26 cellular contexts compared by ENCODE assay signal in genomic region chr20:36234771-36235320, GRCh38. TPM values are rescaled to one million over a fixed set of nuclear protein-coding genes. Genes with fewer than 3 reads are reported as not detected.
DNase-seq lines count a peak whose midpoint lies in the region; ATAC-seq, FAIRE-seq and TF ChIP-seq lines count a peak whose summit lies in the region.
"Had no signal": no experiment of that assay in that cellular context is flagged by ENCODE, and none has a peak within 500 bp of the region (broad histone marks: within the 10 kb centered on the region; RNA-seq: fewer than 3 reads in every experiment).

No MANE protein-coding gene starts in this region.

- peaks cover 27% of the 10 kb centered on the region for H3K4me1 ChIP-seq in CD8-positive, alpha-beta T cell (ENCODE audit: insufficient read depth, low read length)
- peaks cover 19% of the 10 kb centered on the region for H3K4me1 ChIP-seq in Loucy (ENCODE audit: insufficient read depth, low read length, poor library complexity, severe bottlenecking)
- no peaks in the 10 kb centered on the region for H3K4me1 ChIP-seq in GM12878 (ENCODE audit: control insufficient read depth, insufficient read depth, low read length)

- no peak for DNase-seq in CD8-positive, alpha-beta T cell
- DNase-seq in GM12878 (ENCODE audit: low read depth, low spot score) = no peak
- DNase-seq in neural crest cell (ENCODE audit: low read depth, low spot score) = no peak
- DNase-seq in activated CD8-positive, alpha-beta T cell treated with anti-CD3 and anti-CD28 coated beads, Interleukin-2, amount 10 ng/mL, durations not matched to agents 7 days and 5 days = no peak
- no peak for DNase-seq in HK-2 (ENCODE audit: unreplicated experiment)
- DNase-seq in effector CD4-positive, alpha-beta T cell = no peak
- DNase-seq: activated CD4-positive, alpha-beta T cell treated with anti-CD3 and anti-CD28 coated beads, Interleukin-2, amount 50 U/mL, for 1 hour; activated T-cell treated with anti-CD3 and anti-CD28 coated beads, Interleukin-2, amount 50 U/mL, for 72 hours; cortex of kidney; endodermal cell; KG1; NCI-H1436 treated with DMSO at 0.1 percent for 48 hours; PC-3; Right ventricle myocardium superior; spleen; stimulated activated CD4-positive, alpha-beta T cell treated with anti-CD3 and anti-CD28 coated beads, Interleukin-4, amount 100 ng/mL, for 1 hour; upper lobe of left lung had no signal

- H3K9me2 ChIP-seq in Loucy (replicated peaks; ENCODE audit: low read depth, low read length) = no peaks in the 10 kb centered on the region

- H2AFZ ChIP-seq in Loucy (ENCODE audit: low read length) = peak overlapping the region; percentile 32; the same call in 1 of the 2 replicates
- peak overlapping the region; percentile 33; the same call in 1 of the 2 replicates for H2AFZ ChIP-seq in GM12878 (ENCODE audit: control insufficient read depth, low read depth, low read length)

- ATAC-seq in CD8-positive, alpha-beta T cell = no peak
- ATAC-seq in GM12878 = no peak
- ATAC-seq in activated CD8-positive, alpha-beta T cell treated with anti-CD3 and anti-CD28 coated beads, Interleukin-2, amount 10 ng/mL, durations not matched to agents 7 days and 5 days = no peak
- ATAC-seq: activated T-cell treated with anti-CD3 and anti-CD28 coated beads, Interleukin-2, amount 50 U/mL, for 72 hours; PC-3 had no signal

- H3K9me3 Mint-ChIP-seq in CD8-positive, alpha-beta T cell = no peaks in the 10 kb centered on the region
- H3K9me3 Mint-ChIP-seq in neural crest cell = no peaks in the 10 kb centered on the region
- no peaks in the 10 kb centered on the region for H3K9me3 Mint-ChIP-seq in activated CD8-positive, alpha-beta T cell treated with anti-CD3 and anti-CD28 coated beads, Interleukin-2, amount 10 ng/mL, durations not matched to agents 7 days and 5 days (ENCODE audit: insufficient read depth)
- H3K9me3 Mint-ChIP-seq: activated naive CD4-positive, alpha-beta T cell treated with anti-CD3 and anti-CD28 coated beads, Interleukin-2, amount 50 U/mL, for 24 hours; activated T-cell treated with anti-CD3 and anti-CD28 coated beads, Interleukin-2, amount 50 U/mL, for 72 hours; endodermal cell; memory B cell; T-helper 2 cell treated with Interferon-gamma antibody and Interleukin-4, amounts not matched to agents 5 μg/mL and 100 μg/mL, for 36 hours had no signal

- no peak for TF ChIP-seq EP300 in GM12878 (IDR thresholded peaks at IDR 0.05; ENCODE audit: borderline replicate concordance in 1 of 2, control insufficient read depth in 1 of 2, low read depth in 2 of 2, low read length in 2 of 2)

- POLR2A ChIA-PET in CD8-positive, alpha-beta T cell (lab: Charles Lee) = no interaction called here
- POLR2A ChIA-PET in GM12878 (lab: Charles Lee) = interaction anchor here (0.5 kb wide), 1 partner anchor 376 kb away, joined by 6 read pairs; no protein-coding TSS in a partner anchor
- POLR2A ChIA-PET in activated CD8-positive, alpha-beta T cell treated with anti-CD3 and anti-CD28 coated beads, Interleukin-2, amount 10 ng/mL, durations not matched to agents 7 days and 5 days (lab: Charles Lee) = no interaction called here

- intact Hi-C loops in CD8-positive, alpha-beta T cell (cut with DNase I, micrococcal nuclease) = loop anchor here (5.0 to 10.0 kb wide), 5 partner anchors 170 to 1460 kb away; partner anchors contain the start of genes BLCAP (in 1 of the 2), CTNNBL1 (in 1 of the 2), ERGIC3 (in 1 of the 2) and NDRG3 (in 1 of the 2)
- intact Hi-C loops in GM12878 (cut with micrococcal nuclease; ENCODE audit: unreplicated experiment) = no loop called here

- no peaks in the 10 kb centered on the region for H3F3A ChIP-seq in Loucy (ENCODE audit: low read depth)

- H4K20me1 ChIP-seq in Loucy (ENCODE audit: insufficient read depth, low read length, poor library complexity, severe bottlenecking) (peaks cover 21% of the 10 kb centered on the region), GM12878 (ENCODE audit: control insufficient read depth, insufficient read depth) (no peaks in the 10 kb centered on the region)

- SMC1A ChIA-PET in GM12878 (lab: Charles Lee; ENCODE audit: uncharacterized antibody, unreplicated experiment) = interaction anchor here (1.3 kb wide), 1 partner anchor 15 kb away, joined by 3 read pairs; no protein-coding TSS in a partner anchor

- no peaks in the 10 kb centered on the region for H3K27me3 ChIP-seq in CD8-positive, alpha-beta T cell (ENCODE audit: insufficient read depth, low read length)
- no peaks in the 10 kb centered on the region for H3K27me3 ChIP-seq in Loucy (ENCODE audit: insufficient read depth, low read length, poor library complexity, severe bottlenecking)
- H3K27me3 ChIP-seq in GM12878 (replicated peaks in 1 of 2; ENCODE audit: control insufficient read depth in 2 of 2, insufficient read depth in 2 of 2, low read length in 1 of 2) = no peaks in the 10 kb centered on the region
- H3K27me3 ChIP-seq: ascending aorta, upper lobe of left lung had no signal

- H3K4me1 Mint-ChIP-seq in CD8-positive, alpha-beta T cell (ENCODE audit: low read depth) = peaks cover 36% of the 10 kb centered on the region
- peaks cover 27% of the 10 kb centered on the region for H3K4me1 Mint-ChIP-seq in neural crest cell
- peaks cover 34% of the 10 kb centered on the region for H3K4me1 Mint-ChIP-seq in activated CD8-positive, alpha-beta T cell treated with anti-CD3 and anti-CD28 coated beads, Interleukin-2, amount 10 ng/mL, durations not matched to agents 7 days and 5 days (ENCODE audit: low read depth)

- 82% methylated on average over 4 of the region's 4 CpGs for WGBS in GM12878 (ENCODE audit: insufficient coverage, insufficient replicate concordance, low lambda C conversion rate, missing lambda C conversion rate)

- TF ChIP-seq POLR2A in GM12878 (IDR thresholded peaks at IDR 0.05; ENCODE audit: low read depth, low read length) = no peak

- no peak overlapping the region for H3K27ac ChIP-seq in CD8-positive, alpha-beta T cell (ENCODE audit: low read depth, low read length)
- no peak overlapping the region for H3K27ac ChIP-seq in GM12878 (ENCODE audit: control insufficient read depth, insufficient read depth)
- H3K27ac ChIP-seq: ascending aorta, C4-2B, upper lobe of left lung had no signal

- H3K79me2 ChIP-seq in Loucy (ENCODE audit: insufficient read depth, low read length) (peaks cover 36% of the 10 kb centered on the region), GM12878 (ENCODE audit: control insufficient read depth, insufficient read depth, low read length) (peaks cover 33% of the 10 kb centered on the region)

- peaks cover 1% of the 10 kb centered on the region for H3K36me3 ChIP-seq in CD8-positive, alpha-beta T cell (ENCODE audit: insufficient read depth, low read length)
- H3K36me3 ChIP-seq in Loucy (ENCODE audit: insufficient read depth, low read length) (peaks cover 2% of the 10 kb centered on the region; the same call in 1 of the 2 replicates), GM12878 (ENCODE audit: control insufficient read depth in 2 of 2, insufficient read depth in 2 of 2, low read length in 1 of 2) (peaks cover 0 to 3% of the 10 kb centered on the region in 2 experiments; a peak in 3 of 4 replicates)

- in situ Hi-C loops in GM12878 (cut with MboI) = no loop called here

- no peak for FAIRE-seq in GM12878 (lab: Jason Lieb, UNC)
- FAIRE-seq: D721Med, frontal cortex, GM12891 had no signal

- H3K9ac ChIP-seq in Loucy (ENCODE audit: low read depth, low read length, poor library complexity, severe bottlenecking) (no peak overlapping the region), GM12878 (ENCODE audit: control insufficient read depth, insufficient read depth, low read length) (no peak overlapping the region)

- no TSS peak for BruUV-seq in GM12878 (replicated peaks; lab: Mats Ljungman, UMichigan)

- H3K4me2 ChIP-seq in Loucy (ENCODE audit: low read depth, low read length, poor library complexity, severe bottlenecking) = no peak overlapping the region
- H3K4me2 ChIP-seq in GM12878 (ENCODE audit: control insufficient read depth, insufficient read depth) = no peak overlapping the region

- CTCF ChIA-PET in CD8-positive, alpha-beta T cell (lab: Charles Lee) = interaction anchor here (0.9 kb wide), 1 partner anchor 32 kb away, joined by 3 read pairs; no protein-coding TSS in a partner anchor
- CTCF ChIA-PET in GM12878 (lab: Yijun Ruan, JAX) = interaction anchor here (0.9 kb wide), 1 partner anchor 205 kb away, joined by 3 read pairs; no protein-coding TSS in a partner anchor
- CTCF ChIA-PET in activated CD8-positive, alpha-beta T cell treated with anti-CD3 and anti-CD28 coated beads, Interleukin-2, amount 10 ng/mL, durations not matched to agents 7 days and 5 days (lab: Charles Lee) = interaction anchor here (1.2 to 2.3 kb wide), 3 partner anchors 8 to 204 kb away, joined by 4 to 8 read pairs (median 4); no protein-coding TSS in a partner anchor

- H3K4me3 ChIP-seq in CD8-positive, alpha-beta T cell (ENCODE audit: low read depth, low read length) = no peak overlapping the region
- no peak overlapping the region for H3K4me3 ChIP-seq in Loucy (ENCODE audit: low read length, poor library complexity, severe bottlenecking)
- H3K4me3 ChIP-seq in GM12878 = no peak overlapping the region

- no peak for TF ChIP-seq CTCF in CD8-positive, alpha-beta T cell (IDR thresholded peaks at IDR 0.05)
- TF ChIP-seq CTCF in Loucy (conservative IDR thresholded peaks at IDR 0.05; ENCODE audit: low read length) (no peak), GM12878 (IDR thresholded peaks at IDR 0.05 in 2 of 3, conservative IDR thresholded peaks at IDR 0.05 in 1 of 3; ENCODE audit: control insufficient read depth in 2 of 3, extremely low read depth in 1 of 3, insufficient read depth in 1 of 3, low read depth in 3 of 3, low read length in 3 of 3) (no peak), neural crest cell (conservative IDR thresholded peaks at IDR 0.05) (no peak)

- no peak overlapping the region for H3K27ac Mint-ChIP-seq in CD8-positive, alpha-beta T cell
- no peak overlapping the region for H3K27ac Mint-ChIP-seq in neural crest cell (ENCODE audit: unreplicated experiment)
- no peak overlapping the region for H3K27ac Mint-ChIP-seq in activated CD8-positive, alpha-beta T cell treated with anti-CD3 and anti-CD28 coated beads, Interleukin-2, amount 10 ng/mL, durations not matched to agents 7 days and 5 days
- H3K27ac Mint-ChIP-seq: activated naive CD4-positive, alpha-beta T cell treated with anti-CD3 and anti-CD28 coated beads, Interleukin-2, amount 50 U/mL, for 24 hours; activated T-cell treated with anti-CD3 and anti-CD28 coated beads, Interleukin-2, amount 50 U/mL, for 72 hours; endodermal cell; memory B cell; T-helper 2 cell treated with Interferon-gamma antibody and Interleukin-4, amounts not matched to agents 5 μg/mL and 100 μg/mL, for 36 hours had no signal

- peak overlapping the region; percentile 26 for H3K4me3 Mint-ChIP-seq in CD8-positive, alpha-beta T cell
- H3K4me3 Mint-ChIP-seq in neural crest cell = peak overlapping the region; percentile 68
- H3K4me3 Mint-ChIP-seq in activated CD8-positive, alpha-beta T cell treated with anti-CD3 and anti-CD28 coated beads, Interleukin-2, amount 10 ng/mL, durations not matched to agents 7 days and 5 days = no peak overlapping the region
- H3K4me3 Mint-ChIP-seq: activated naive CD4-positive, alpha-beta T cell treated with anti-CD3 and anti-CD28 coated beads, Interleukin-2, amount 50 U/mL, for 24 hours; activated T-cell treated with anti-CD3 and anti-CD28 coated beads, Interleukin-2, amount 50 U/mL, for 72 hours; memory B cell had no signal

- H3K36me3 Mint-ChIP-seq in CD8-positive, alpha-beta T cell = peaks cover 23% of the 10 kb centered on the region
- no peaks in the 10 kb centered on the region for H3K36me3 Mint-ChIP-seq in neural crest cell (ENCODE audit: low read depth)
- peaks cover 4% of the 10 kb centered on the region for H3K36me3 Mint-ChIP-seq in activated CD8-positive, alpha-beta T cell treated with anti-CD3 and anti-CD28 coated beads, Interleukin-2, amount 10 ng/mL, durations not matched to agents 7 days and 5 days (ENCODE audit: low read depth)

- TF ChIP-seq RAD21 in GM12878 (IDR thresholded peaks at IDR 0.05; ENCODE audit: insufficient read depth, low read depth, low read length) = no peak

- RAD21 ChIA-PET in GM12878 (lab: Charles Lee; ENCODE audit: unreplicated experiment) = interaction anchor here (0.7 kb wide), 1 partner anchor 242 kb away, joined by 3 read pairs; no protein-coding TSS in a partner anchor

- no peaks in the 10 kb centered on the region for H3K9me3 ChIP-seq in CD8-positive, alpha-beta T cell (ENCODE audit: low read length)
- no peaks in the 10 kb centered on the region for H3K9me3 ChIP-seq in Loucy (ENCODE audit: insufficient read depth, low read depth, low read length)
- no peaks in the 10 kb centered on the region for H3K9me3 ChIP-seq in GM12878 (replicated peaks; ENCODE audit: control insufficient read depth, insufficient read depth, low read length)
- H3K9me3 ChIP-seq: ascending aorta, spleen, upper lobe of left lung had no signal

- H3K27me3 Mint-ChIP-seq in CD8-positive, alpha-beta T cell (ENCODE audit: low read depth) = no peaks in the 10 kb centered on the region
- no peaks in the 10 kb centered on the region for H3K27me3 Mint-ChIP-seq in neural crest cell (ENCODE audit: low read depth)
- H3K27me3 Mint-ChIP-seq in activated CD8-positive, alpha-beta T cell treated with anti-CD3 and anti-CD28 coated beads, Interleukin-2, amount 10 ng/mL, durations not matched to agents 7 days and 5 days (ENCODE audit: low read depth) = peaks cover 2% of the 10 kb centered on the region
- H3K27me3 Mint-ChIP-seq: activated naive CD4-positive, alpha-beta T cell treated with anti-CD3 and anti-CD28 coated beads, Interleukin-2, amount 50 U/mL, for 24 hours had no signal

RNA-seq across cellular contexts. Expression of gene AAR2, which starts 1.4 kb away (rescaled TPM):
- total RNA-seq in CD8-positive, alpha-beta T cell = 10 to 100 TPM; 26.9 to 27.8 TPM
- total RNA-seq in GM12878 (2013; cell fraction: nucleolus; rRNA removed) = 20.3 and 21.6 TPM in 2 replicates
- total RNA-seq in GM12878 (2014; rRNA removed) (34.8 and 36.9 TPM in 2 replicates), GM12878 (2014; rRNA removed; fragmentation: Illumina TruSeq; extraction: Trizol) (19.0 and 20.3 TPM in 2 replicates), GM12878 (2021) (23.6 and 25.7 TPM in 2 replicates), neural crest cell (33.0 and 33.2 TPM in 2 replicates)
- 14.1 TPM for polyA plus RNA-seq in GM12878 (2011; ENCODE audit: low read depth)
- polyA plus RNA-seq in GM12878 (2011; rRNA removed) (17.9 and 29.9 TPM in 2 replicates), GM12878 (2014; fragmentation: Illumina TruSeq; extraction: Trizol) (17.0 and 32.7 TPM in 2 replicates), GM12878 (2014; fragmentation: Nextera tagmentation; extraction: Ambion mirVana) (1 to 10 TPM; 6.5 to 8.7 TPM), GM12878 (2014; rRNA removed) (30.8 and 31.0 TPM in 2 replicates), GM12878 (2016; fragmentation: Nextera tagmentation; extraction: Ambion mirVana) (10 to 100 TPM; 34.1 to 41.7 TPM)
- 34.6 and 40.5 TPM in 2 replicates for polyA plus RNA-seq in GM12878 (2011; cell fraction: cytosol; rRNA removed)
- polyA plus RNA-seq in GM12878 (2011; cell fraction: nucleus; rRNA removed) = 26.1 and 28.0 TPM in 2 replicates
- polyA plus RNA-seq in GM12878 (2012) = 16.6 and 20.3 TPM in 2 replicates
- polyA minus RNA-seq in GM12878 (2011; rRNA and poly(A)+ RNA removed) = 28.7 and 52.6 TPM in 2 replicates
- 9.3 and 11.1 TPM in 2 replicates for polyA minus RNA-seq in GM12878 (2011; cell fraction: cytosol; rRNA and poly(A)+ RNA removed)
- 13.2 and 22.1 TPM in 2 replicates for polyA minus RNA-seq in GM12878 (2011; cell fraction: nucleus; rRNA and poly(A)+ RNA removed)
- total RNA-seq in activated CD8-positive, alpha-beta T cell treated with anti-CD3 and anti-CD28 coated beads, Interleukin-2, amount 10 ng/mL, durations not matched to agents 7 days and 5 days = 10 to 100 TPM; 20.5 to 22.7 TPM
